23 cellular contexts compared by ENCODE assay signal in genomic region chr9:81266086-81266485, GRCh38.
A peak's percentile ranks its signal among the peaks of the same experiment; 100 is the strongest.
DNase-seq lines count a peak whose midpoint lies in the region; ATAC-seq and TF ChIP-seq lines count a peak whose summit lies in the region.
"Had no signal": no experiment of that assay in that cellular context is flagged by ENCODE, and none has a peak within 500 bp of the region (broad histone marks: within the 10 kb centered on the region; RNA-seq: fewer than 3 reads in every experiment).

No MANE protein-coding gene starts in this region.

- peak overlapping the region; percentile 44 for H3K27ac ChIP-seq in brain microvascular endothelial cell
- H3K27ac ChIP-seq in psoas muscle: no peak overlapping the region

- no peaks in the 10 kb centered on the region for H3K9me3 ChIP-seq in psoas muscle
- H3K9me3 ChIP-seq: BE2C had no signal

- intact Hi-C loops in psoas muscle (cut with DNase I): no loop called here

- H3K36me3 ChIP-seq in brain microvascular endothelial cell (replicated peaks) (no peaks in the 10 kb centered on the region), psoas muscle (ENCODE audit: insufficient read depth in 1 of 2, low read depth in 1 of 2) (no peaks in the 10 kb centered on the region)
- H3K36me3 ChIP-seq: BE2C had no signal

- DNase-seq in M059J (ENCODE audit: low read depth) (peak; percentile 14), brain microvascular endothelial cell (peak; percentile 87), iris pigment epithelial cell (ENCODE audit: low read depth) (peak; percentile 81), skeletal muscle cell (ENCODE audit: low read depth) (peak; percentile 6), cerebellar nuclear complex (lab: John Stamatoyannopoulos, UW) (no peak), NCI-H446 treated with DMSO at 0.1 percent for 48 hours (lab: John Stamatoyannopoulos, UW) (no peak), psoas muscle (no peak)
- DNase-seq: BE2C; CD4-positive, CD25-positive, alpha-beta regulatory T cell; COR-L47; DMS 273 treated with DMSO at 0.1 percent for 48 hours; GDM1; H9; KG1; NCI-H1417; NCI-H187; NCI-H2107; NCI-H345; NCI-H69; NK-92 treated with Interleukin-12 subunit alpha and Interleukin-12 subunit beta, amount 100 ng/mL, for 24 hours; SHP77 had no signal

- no peak for TF ChIP-seq POLR2A in GM18505 (IDR thresholded peaks at IDR 0.05; ENCODE audit: borderline replicate concordance, extremely low read depth, insufficient read depth, insufficient read length)

- TF ChIP-seq CTCF in brain microvascular endothelial cell (IDR thresholded peaks at IDR 0.05; ENCODE audit: low read depth, low read length, missing control alignments) (no peak), psoas muscle (IDR thresholded peaks at IDR 0.05) (no peak)

- no peak overlapping the region for H3K4me3 ChIP-seq in brain microvascular endothelial cell (ENCODE audit: low read depth, low read length)
- no peak overlapping the region for H3K4me3 ChIP-seq in skeletal muscle cell (ENCODE audit: low read depth, low read length)
- no peak overlapping the region for H3K4me3 ChIP-seq in psoas muscle

- in situ Hi-C loops in brain microvascular endothelial cell (cut with HindIII; ENCODE audit: low pct_ligation_motif_present, low sequenced_read_pairs): no loop called here

- ATAC-seq in GM18505 (IDR thresholded peaks at IDR 0.05; ENCODE audit: unreplicated experiment): no peak
- ATAC-seq in psoas muscle: no peak
- ATAC-seq: HepG2 had no signal

- 77 to 83% (median 77%) methylated on average over 2 of the region's 2 CpGs for WGBS in psoas muscle, 3 donors

- H3K27me3 ChIP-seq in brain microvascular endothelial cell (replicated peaks) (no peaks in the 10 kb centered on the region), psoas muscle (ENCODE audit: insufficient read depth in 3 of 3, low read length in 2 of 3) (peaks cover 0 to 2% (median 0%) of the 10 kb centered on the region in 3 donors)
- H3K27me3 ChIP-seq: BE2C had no signal

- no peaks in the 10 kb centered on the region for H3K4me1 ChIP-seq in psoas muscle

Comparison
In these comparisons a context has a peak if more than half of its experiments do, and no peak if none do; other contexts are left out.
1. DNase-seq: peak in M059J (single experiment), brain microvascular endothelial cell (single experiment), iris pigment epithelial cell (single experiment) and skeletal muscle cell (single experiment); none in cerebellar nuclear complex (0 of 2), NCI-H446 treated with DMSO at 0.1 percent for 48 hours (single experiment) and psoas muscle (0 of 2).